In genomic region chr6:85678000-85678601, GRCh38 we compare ENCODE assay signal across 8 cellular contexts. TPM values are rescaled to one million over a fixed set of nuclear protein-coding genes. Genes with fewer than 3 reads are reported as not detected.
A peak's percentile ranks its signal among the peaks of the same experiment; 100 is the strongest.
DNase-seq lines count a peak whose midpoint lies in the region; ATAC-seq, FAIRE-seq and TF ChIP-seq lines count a peak whose summit lies in the region.

No MANE protein-coding gene starts in this region.

- peak overlapping the region; percentile 82 for H3K4me2 ChIP-seq in HepG2 (ENCODE audit: low read depth, low read length)

- H3K4me1 ChIP-seq in body of pancreas (peaks cover 35% of the 10 kb centered on the region), HepG2 (ENCODE audit: insufficient read depth, low read length) (peaks cover 39% of the 10 kb centered on the region), thyroid gland (peaks cover 18 to 21% of the 10 kb centered on the region in 2 donors)

- 0 out of 2 replicates have a peak, but pooled peaks have one; percentile 7 for TF ChIP-seq RAD21 in HepG2 (CRISPR knock-in tag; IDR thresholded peaks at IDR 0.05)

- H2AFZ ChIP-seq in HepG2 (ENCODE audit: low read length), result no peak overlapping the region

- H3K27me3 ChIP-seq in HL-60 (ENCODE audit: insufficient read depth, poor library complexity, severe bottlenecking) (no peaks in the 10 kb centered on the region), body of pancreas (no peaks in the 10 kb centered on the region), HepG2 (ENCODE audit: control insufficient read depth in 1 of 2, insufficient read depth in 2 of 2, low read length in 2 of 2) (no peaks in the 10 kb centered on the region; a peak in 1 of 5 replicates), thyroid gland (no peaks in the 10 kb centered on the region)

- H3K36me3 ChIP-seq in body of pancreas (replicated peaks in 1 of 2; ENCODE audit: insufficient read depth in 1 of 2, low read depth in 2 of 2) (no peaks in the 10 kb centered on the region), HepG2 (replicated peaks in 1 of 2; ENCODE audit: control insufficient read depth in 1 of 2, insufficient read depth in 2 of 2, low read length in 2 of 2) (peaks cover 0 to 4% of the 10 kb centered on the region in 2 experiments; a peak in 1 of 5 replicates), thyroid gland (peaks cover 0 to 5% of the 10 kb centered on the region in 2 donors)

- TSS peak; percentile 75 for BruUV-seq in HepG2 (replicated peaks; lab: Mats Ljungman, UMichigan)

- peaks cover 48% of the 10 kb centered on the region for H3K79me2 ChIP-seq in HepG2 (ENCODE audit: insufficient read depth, low read length)

- no peak for TF ChIP-seq EP300 in HepG2 (IDR thresholded peaks at IDR 0.05; ENCODE audit: low read depth in 2 of 2, low read length in 2 of 2)
- no peak for TF ChIP-seq EP300 in HepG2 (CRISPR knock-in tag; IDR thresholded peaks at IDR 0.05; ENCODE audit: borderline replicate concordance)

- peaks cover 37% of the 10 kb centered on the region for H4K20me1 ChIP-seq in HepG2 (ENCODE audit: insufficient read depth, low read length)

- H3K9ac ChIP-seq in HepG2 (ENCODE audit: insufficient read depth, low read depth, low read length), result peak overlapping the region; percentile 97

- H3K4me3 ChIP-seq in AG09309 (ENCODE audit: control insufficient read depth, low read depth, low read length) (peak overlapping the region; percentile 94), HL-60 (replicated peaks; ENCODE audit: insufficient read depth, low read length) (peak overlapping the region; percentile 66), body of pancreas (peak overlapping the region; percentile 57 to 87), HepG2 (replicated peaks in 1 of 3; ENCODE audit: insufficient read depth in 1 of 3, low read depth in 2 of 3, low read length in 3 of 3) (peak overlapping the region; percentile 92 to 97 (median 93)), thyroid gland (replicated peaks in 1 of 3) (peak overlapping the region; percentile 88 to 95 (median 95))

- DNase-seq in AG09309 (ENCODE audit: low read depth) (no peak), HL-60 (ENCODE audit: low read depth in 1 of 2, low spot score in 1 of 2) (no peak), body of pancreas (no peak), HepG2 (ENCODE audit: low spot score) (no peak), thyroid gland (no peak), NCI-H510A (lab: John Stamatoyannopoulos, UW) (no peak), NCI-H526 (lab: John Stamatoyannopoulos, UW) (no peak), HK-2 (ENCODE audit: unreplicated experiment) (no peak)

- no peak for TF ChIP-seq CTCF in AG09309 (IDR thresholded peaks at IDR 0.05; ENCODE audit: control insufficient read depth, insufficient read depth, low read depth, low read length, missing control alignments)
- no peak for TF ChIP-seq CTCF in HL-60 (IDR thresholded peaks at IDR 0.05; ENCODE audit: insufficient read depth, low read length)
- TF ChIP-seq CTCF in body of pancreas (IDR thresholded peaks at IDR 0.05), result no peak
- TF ChIP-seq CTCF in HepG2 (CRISPR knock-in tag; IDR thresholded peaks at IDR 0.05), result no peak
- TF ChIP-seq CTCF in thyroid gland (IDR thresholded peaks at IDR 0.05), result no peak

- no peak for TF ChIP-seq POLR2A in body of pancreas (IDR thresholded peaks at IDR 0.05)
- no peak for TF ChIP-seq POLR2A in HepG2 (IDR thresholded peaks at IDR 0.05; ENCODE audit: insufficient read depth in 1 of 2, low read depth in 2 of 2, low read length in 2 of 2)
- no peak for TF ChIP-seq POLR2A in thyroid gland (IDR thresholded peaks at IDR 0.05)

- POLR2A ChIA-PET in HepG2 (lab: Yijun Ruan, JAX), result interaction anchor here (0.7 to 5.5 kb wide), 25 partner anchors 8 to 317 kb away, joined by 3 to 245 read pairs (median 8); partner anchors contain the start of genes NT5E, SNX14 and SYNCRIP

- in situ Hi-C loops in HepG2 (cut with HindIII; ENCODE audit: extremely low pct_ligation_motif_present, low pct_unique_long_range_greater_than_20kb), result loop anchor here (5.0 kb wide), 1 partner anchor 36 kb away; the partner anchor contains the start of gene SYNCRIP

- intact Hi-C loops in body of pancreas (cut with DNase I), result no loop called here
- intact Hi-C loops in HepG2 (cut with micrococcal nuclease; ENCODE audit: unreplicated experiment), result loop anchor here (1.0 to 10.0 kb wide), 4 partner anchors 18 to 187 kb away; partner anchors contain the start of gene SNX14
- intact Hi-C loops in thyroid gland (cut with DNase I), result loop anchor here (2.0 kb wide), 1 partner anchor 35 kb away; the partner anchor contains the start of gene SYNCRIP

- H3K27ac ChIP-seq in HL-60 (replicated peaks), result peak overlapping the region; percentile 97
- H3K27ac ChIP-seq in body of pancreas, result peak overlapping the region; percentile 48 to 92 (median 82)
- peak overlapping the region; percentile 97 for H3K27ac ChIP-seq in HepG2 (ENCODE audit: extremely low read length, insufficient read depth, low read length)
- peak overlapping the region; percentile 79 to 91 (median 91) for H3K27ac ChIP-seq in thyroid gland

- ATAC-seq in body of pancreas, result peak; percentile 16
- ATAC-seq in HepG2, result no peak

- no peak for FAIRE-seq in HepG2 (lab: Jason Lieb, UNC)

- CTCF ChIA-PET in HepG2 (lab: Yijun Ruan, JAX; ENCODE audit: low intra/inter-chr PET ratio, low total read pairs), result no interaction called here

- H3K9me3 ChIP-seq in body of pancreas, result no peaks in the 10 kb centered on the region
- H3K9me3 ChIP-seq in HepG2 (ENCODE audit: low read length), result no peaks in the 10 kb centered on the region
- H3K9me3 ChIP-seq in thyroid gland, result no peaks in the 10 kb centered on the region

- WGBS in body of pancreas, 2 donors, result 0% methylated on average over 21 to 34 of the region's 34 CpGs
- WGBS in HepG2 (ENCODE audit: low lambda C conversion rate), result 1% methylated on average over 26 of the region's 34 CpGs
- 0 to 1% methylated on average over 32 to 34 of the region's 34 CpGs for WGBS in thyroid gland, 2 donors

TF ChIP-seq in HepG2, 621 proteins besides CTCF, POLR2A, EP300 and RAD21 (continues in another document):
- TF ChIP-seq ZFX (CRISPR knock-in tag; IDR thresholded peaks at IDR 0.05; ENCODE audit: low read depth), result no peak
- no peak; the same call in 1 of the 2 replicates for TF ChIP-seq PLSCR1 (CRISPR knock-in tag; IDR thresholded peaks at IDR 0.05; ENCODE audit: borderline replicate concordance)
- TF ChIP-seq ZSCAN30 (CRISPR knock-in tag; IDR thresholded peaks at IDR 0.05), result peak; percentile 14; the same call in 1 of the 2 replicates
- TF ChIP-seq ZNF383 (CRISPR knock-in tag; IDR thresholded peaks at IDR 0.05; ENCODE audit: borderline replicate concordance), result no peak
- TF ChIP-seq MBD4 (IDR thresholded peaks at IDR 0.05; ENCODE audit: borderline replicate concordance, low read length), result 0 out of 2 replicates have a peak, but pooled peaks have one; percentile 10
- no peak for TF ChIP-seq RORA (CRISPR knock-in tag; IDR thresholded peaks at IDR 0.05)
- TF ChIP-seq ZFP41 (CRISPR knock-in tag; IDR thresholded peaks at IDR 0.05; ENCODE audit: borderline replicate concordance), result peak; percentile 67; the same call in 1 of the 2 replicates
- TF ChIP-seq ZNF138 (CRISPR knock-in tag; IDR thresholded peaks at IDR 0.05; ENCODE audit: low read depth), result 0 out of 2 replicates have a peak, but pooled peaks have one; percentile 1
- peak; percentile 93; the same call in 1 of the 2 replicates for TF ChIP-seq FOXO4 (CRISPR knock-in tag; conservative IDR thresholded peaks at IDR 0.05)
- TF ChIP-seq RBAK (CRISPR knock-in tag; IDR thresholded peaks at IDR 0.05), result 0 out of 2 replicates have a peak, but pooled peaks have one; percentile 2

RNA-seq across cellular contexts. Expression of gene SYNCRIP, which starts 35.4 kb away (rescaled TPM):
- total RNA-seq in body of pancreas (10 to 100 TPM; 27.0 to 36.1 TPM), HepG2 (2016; rRNA removed; fragmentation: Illumina TruSeq; extraction: Trizol) (112 and 183 TPM in 2 replicates), thyroid gland (100 to 1,000 TPM; 107 to 144 (median 125) TPM)
- total RNA-seq in HepG2 (2016; cell fraction: cytosol; rRNA removed; fragmentation: Illumina TruSeq; extraction: Trizol; ENCODE audit: low read depth), result 11.4 and 13.0 TPM in 2 replicates
- total RNA-seq in HepG2 (2016; cell fraction: insoluble cytoplasmic fraction; rRNA removed; fragmentation: Illumina TruSeq; extraction: Trizol), result 101 and 177 TPM in 2 replicates
- 28.5 and 32.6 TPM in 2 replicates for total RNA-seq in HepG2 (2016; cell fraction: membrane; rRNA removed; fragmentation: Illumina TruSeq; extraction: Trizol)
- total RNA-seq in HepG2 (2016; cell fraction: nucleus; rRNA removed; fragmentation: Illumina TruSeq; extraction: Trizol), result 112 TPM in 2 replicates
- polyA plus RNA-seq in HepG2 (2011; rRNA removed), result 6.8 and 8.1 TPM in 2 replicates
- 3.2 and 5.2 TPM in 2 replicates for polyA plus RNA-seq in HepG2 (2011; cell fraction: cytosol; rRNA removed)
- polyA plus RNA-seq in HepG2 (2011; cell fraction: nucleus; rRNA removed), result 6.9 and 7.9 TPM in 2 replicates
- polyA plus RNA-seq in HepG2 (2012), result 41.5 and 63.8 TPM in 2 replicates
- 5.1 and 5.8 TPM in 2 replicates for polyA plus RNA-seq in HepG2 (2016; cell fraction: cytosol; fragmentation: Illumina TruSeq; extraction: Trizol; ENCODE audit: low read depth)
- polyA plus RNA-seq in HepG2 (2016; cell fraction: insoluble cytoplasmic fraction; fragmentation: Illumina TruSeq; extraction: Trizol; ENCODE audit: low read depth), result 185 and 186 TPM in 2 replicates
- 12.7 and 15.0 TPM in 2 replicates for polyA plus RNA-seq in HepG2 (2016; cell fraction: membrane; fragmentation: Illumina TruSeq; extraction: Trizol; ENCODE audit: low read depth)
- polyA plus RNA-seq in HepG2 (2016; cell fraction: nucleus; fragmentation: Illumina TruSeq; extraction: Trizol; ENCODE audit: insufficient read depth, low read depth), result 74.1 and 83.2 TPM in 2 replicates
- polyA minus RNA-seq in HepG2 (2011; rRNA and poly(A)+ RNA removed; ENCODE audit: low replicate concordance), result 7.5 and 23.4 TPM in 2 replicates
- polyA minus RNA-seq in HepG2 (2011; cell fraction: cytosol; rRNA and poly(A)+ RNA removed), result 13.1 and 17.5 TPM in 2 replicates
- 70.1 and 89.5 TPM in 2 replicates for polyA minus RNA-seq in HepG2 (2011; cell fraction: nucleus; rRNA and poly(A)+ RNA removed)
